9 cellular contexts compared by ENCODE assay signal in genomic region chr6:1280666-1281300, GRCh38. TPM values are rescaled to one million over a fixed set of nuclear protein-coding genes. Genes with fewer than 3 reads are reported as not detected.
"Had no signal": no experiment of that assay in that cellular context is flagged by ENCODE, and none has a peak within 500 bp of the region (broad histone marks: within the 10 kb centered on the region; RNA-seq: fewer than 3 reads in every experiment).

No MANE protein-coding gene starts in this region.

- H3K27ac ChIP-seq: HL-60 had no signal

- FAIRE-seq: H1, H54, K562 had no signal

- DNase-seq: H9, HCEC 1CT, IMR-90 had no signal

- ATAC-seq: GM23338, K562 had no signal

- H2AFZ ChIP-seq: GM23338 had no signal

- H3K4me3 ChIP-seq: GM23338, K562 had no signal

- H3K4me2 ChIP-seq: GM23338 had no signal

RNA-seq across cellular contexts. Expression of gene FOXQ1, which starts 31.1 kb away (rescaled TPM):
- total RNA-seq: GM23338, H1, HT1080, IMR-90, K562 had no signal
- polyA plus RNA-seq: GM23338, IMR-90, K562 had no signal
